1 cellular context compared by ENCODE assay signal in genomic region chr7:8214162-8214897, GRCh38.
TF ChIP-seq lines count a peak whose summit lies in the region.

No MANE protein-coding gene starts in this region.

TF ChIP-seq in IMR-90, 13 proteins besides CTCF, POLR2A, EP300 and RAD21 (continued from another document):
- no peak for TF ChIP-seq RFX5 (IDR thresholded peaks at IDR 0.05; ENCODE audit: low read depth, low read length)
- TF ChIP-seq FOS (IDR thresholded peaks at IDR 0.05; ENCODE audit: low read depth, low read length) = no peak
- no peak for TF ChIP-seq CHD1 (IDR thresholded peaks at IDR 0.05; ENCODE audit: low read depth, low read length)
- no peak for TF ChIP-seq NFE2L2 (IDR thresholded peaks at IDR 0.05; ENCODE audit: low read depth, low read length)
- TF ChIP-seq BHLHE40 (IDR thresholded peaks at IDR 0.05; ENCODE audit: low read depth, low read length) = no peak
- TF ChIP-seq SMC3 (IDR thresholded peaks at IDR 0.05; ENCODE audit: low read depth, low read length) = no peak
